In the genomic region with DNA sequence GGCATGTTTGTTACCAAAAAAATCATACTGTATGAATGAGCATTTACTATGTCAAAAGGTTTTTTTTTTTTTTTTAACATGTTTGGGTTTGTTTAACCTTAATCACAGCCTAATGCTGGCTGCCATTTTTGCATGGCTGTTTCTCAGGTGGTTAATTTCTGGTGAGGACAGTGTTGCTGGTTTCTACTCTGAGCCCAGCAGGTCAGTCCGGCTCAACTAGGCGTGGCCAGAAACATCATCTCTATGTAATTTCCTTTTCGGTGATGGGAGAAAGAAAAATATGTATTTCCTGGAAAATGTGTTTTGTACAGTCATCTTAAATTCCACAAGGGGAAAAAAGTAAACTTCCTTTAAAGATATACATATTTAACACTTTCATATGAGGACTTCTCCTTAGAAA, we compare ENCODE assay signal across 11 cellular contexts. TPM values are rescaled to one million over a fixed set of nuclear protein-coding genes. Genes with fewer than 3 reads are reported as not detected.
DNase-seq lines count a peak whose midpoint lies in the region; ATAC-seq and TF ChIP-seq lines count a peak whose summit lies in the region.
"Had no signal": no experiment of that assay in that cellular context is flagged by ENCODE, and none has a peak within 500 bp of the region (broad histone marks: within the 10 kb centered on the region; RNA-seq: fewer than 3 reads in every experiment).

No MANE protein-coding gene starts in this region.

- no peak for TF ChIP-seq CTCF in thoracic aorta (IDR thresholded peaks at IDR 0.05)

- H3K27ac ChIP-seq in thoracic aorta: peak overlapping the region; percentile 63 to 67
- H3K27ac ChIP-seq: pancreas had no signal

- H3K4me1 ChIP-seq in thoracic aorta (ENCODE audit: control insufficient read depth in 1 of 2, low read depth in 2 of 2): peaks cover 11 to 34% of the 10 kb centered on the region in 2 donors

- H3K27me3 ChIP-seq in thoracic aorta (replicated peaks; ENCODE audit: insufficient read depth): no peaks in the 10 kb centered on the region
- H3K27me3 ChIP-seq: pancreas had no signal

- no peaks in the 10 kb centered on the region for H3K9me3 ChIP-seq in thoracic aorta
- H3K9me3 ChIP-seq: pancreas had no signal

- ATAC-seq in thoracic aorta (ENCODE audit: insufficient number of reproducible peaks, low FRiP score, low read depth) (no peak), GM18873 (IDR thresholded peaks at IDR 0.05; ENCODE audit: low FRiP score, unreplicated experiment) (no peak), HG03280 (IDR thresholded peaks at IDR 0.05; ENCODE audit: unreplicated experiment) (no peak), GM19455 (IDR thresholded peaks at IDR 0.05; ENCODE audit: unreplicated experiment) (no peak)

- H3K36me3 ChIP-seq in thoracic aorta: no peaks in the 10 kb centered on the region
- H3K36me3 ChIP-seq: pancreas had no signal

- DNase-seq in NCI-H748 (lab: John Stamatoyannopoulos, UW; ENCODE audit: unreplicated experiment) (peak; percentile 57), NCI-H748 treated with DMSO at 0.1 percent for 48 hours (lab: John Stamatoyannopoulos, UW) (no peak), SW 1271 (lab: John Stamatoyannopoulos, UW) (peak; percentile 63 to 92), fibroblast of peridontal ligament (ENCODE audit: extremely low read depth) (peak; percentile 76), thoracic aorta (ENCODE audit: low spot score) (no peak)
- DNase-seq: activated CD4-positive, alpha-beta T cell treated with anti-CD3 and anti-CD28 coated beads, Interleukin-2, amount 50 U/mL, for 1 hour; Karpas-422; pancreas had no signal

- no peak overlapping the region for H3K4me3 ChIP-seq in thoracic aorta
- H3K4me3 ChIP-seq: pancreas had no signal

RNA-seq across cellular contexts. Expression of a gene that starts 24.9 kb away (rescaled TPM):
- total RNA-seq in thoracic aorta: 100 to 1,000 TPM; 201 to 252 TPM

Comparison
In these comparisons a context has a peak if more than half of its experiments do, and no peak if none do; other contexts are left out.
1. DNase-seq: peak in NCI-H748 (single experiment), SW 1271 (2 of 2) and fibroblast of peridontal ligament (single experiment); none in NCI-H748 treated with DMSO at 0.1 percent for 48 hours (single experiment) and thoracic aorta (single experiment).